Comparison of ENCODE assay signal across 11 cellular contexts in the genomic region with DNA sequence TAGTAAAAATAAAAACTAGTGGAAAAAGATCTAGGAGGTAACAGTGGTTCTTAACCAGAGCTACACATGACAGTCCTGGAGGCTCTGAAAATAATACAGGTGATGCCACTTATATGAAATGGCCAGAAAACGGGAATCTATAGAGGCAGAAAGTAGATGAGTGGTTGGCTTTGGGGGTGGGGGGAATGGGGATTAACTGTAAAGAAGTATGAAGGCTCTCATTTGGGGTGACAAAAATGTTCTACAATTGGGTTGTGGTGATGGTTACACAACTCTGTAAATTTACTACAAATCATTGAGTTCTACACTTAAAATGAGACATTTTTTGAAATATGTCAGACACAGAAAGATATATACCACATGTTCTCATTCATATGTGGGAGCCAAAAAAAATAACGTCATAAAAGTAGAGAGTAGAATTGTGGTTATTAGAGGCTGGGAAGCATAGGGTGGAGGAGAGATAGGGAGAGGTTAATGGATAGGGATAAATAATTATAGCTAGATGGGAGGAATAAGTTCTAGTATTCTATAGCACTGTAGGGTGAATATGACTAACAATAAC. TPM values are rescaled to one million over a fixed set of nuclear protein-coding genes. Genes with fewer than 3 reads are reported as not detected.
DNase-seq lines count a peak whose midpoint lies in the region; ATAC-seq and TF ChIP-seq lines count a peak whose summit lies in the region.
"Had no signal": no experiment of that assay in that cellular context is flagged by ENCODE, and none has a peak within 500 bp of the region (broad histone marks: within the 10 kb centered on the region; RNA-seq: fewer than 3 reads in every experiment).

No MANE protein-coding gene starts in this region.

- ATAC-seq in activated T-cell treated with anti-CD3 and anti-CD28 coated beads, Interleukin-2, amount 50 U/mL, for 72 hours (replicated peaks in 1 of 2): no peak
- ATAC-seq in activated T-cell treated with anti-CD3 and anti-CD28 coated beads, Interleukin-2, amount 50 U/mL, for 4 hours: no peak
- ATAC-seq in body of pancreas: no peak
- no peak for ATAC-seq in thoracic aorta (ENCODE audit: insufficient number of reproducible peaks, low FRiP score, low read depth)
- ATAC-seq in GM21529 (IDR thresholded peaks at IDR 0.05; ENCODE audit: unreplicated experiment): no peak
- no peak for ATAC-seq in HG03280 (IDR thresholded peaks at IDR 0.05; ENCODE audit: unreplicated experiment)

- H3K36me3 ChIP-seq in body of pancreas (replicated peaks in 1 of 2; ENCODE audit: insufficient read depth in 1 of 2, low read depth in 2 of 2) (no peaks in the 10 kb centered on the region), mesenchymal stem cell (ENCODE audit: control insufficient read depth in 1 of 2, insufficient read depth in 2 of 2, low read depth in 1 of 2, low read length in 2 of 2) (no peaks in the 10 kb centered on the region), thoracic aorta (no peaks in the 10 kb centered on the region)
- H3K36me3 ChIP-seq: neural progenitor cell had no signal

- H2AK5ac ChIP-seq in mesenchymal stem cell (ENCODE audit: low read length, severe bottlenecking): no peak overlapping the region

- H2BK120ac ChIP-seq in mesenchymal stem cell (ENCODE audit: low read depth, low read length): no peak overlapping the region

- H3K27me3 ChIP-seq in body of pancreas (no peaks in the 10 kb centered on the region), mesenchymal stem cell (ENCODE audit: control insufficient read depth in 1 of 2, insufficient read depth in 1 of 2, low read length in 2 of 2) (no peaks in the 10 kb centered on the region), thoracic aorta (replicated peaks; ENCODE audit: insufficient read depth) (no peaks in the 10 kb centered on the region)
- H3K27me3 ChIP-seq: MG63, neural progenitor cell had no signal

- H3K4me2 ChIP-seq in mesenchymal stem cell (ENCODE audit: low read length, poor library complexity, severe bottlenecking): no peak overlapping the region
- H3K4me2 ChIP-seq: neural progenitor cell had no signal

- no peak overlapping the region for H3K4ac ChIP-seq in mesenchymal stem cell (ENCODE audit: low read depth in 1 of 2, low read length in 2 of 2)

- H3K36me3 Mint-ChIP-seq in activated T-cell treated with anti-CD3 and anti-CD28 coated beads, Interleukin-2, amount 50 U/mL, for 72 hours (ENCODE audit: insufficient read depth in 2 of 2): no peaks in the 10 kb centered on the region
- no peaks in the 10 kb centered on the region for H3K36me3 Mint-ChIP-seq in activated T-cell treated with anti-CD3 and anti-CD28 coated beads, Interleukin-2, amount 50 U/mL, for 4 hours (ENCODE audit: insufficient read depth)

- no peak overlapping the region for H2BK12ac ChIP-seq in mesenchymal stem cell (ENCODE audit: low read length in 2 of 2)

- H3K9ac ChIP-seq in mesenchymal stem cell (ENCODE audit: low read length): peak overlapping the region; percentile 79
- H3K9ac ChIP-seq: neural progenitor cell had no signal

- H3K14ac ChIP-seq in mesenchymal stem cell (ENCODE audit: low read length in 2 of 2): no peak overlapping the region

- H3K9me3 Mint-ChIP-seq in activated T-cell treated with anti-CD3 and anti-CD28 coated beads, Interleukin-2, amount 50 U/mL, for 72 hours: no peaks in the 10 kb centered on the region
- no peaks in the 10 kb centered on the region for H3K9me3 Mint-ChIP-seq in activated T-cell treated with anti-CD3 and anti-CD28 coated beads, Interleukin-2, amount 50 U/mL, for 4 hours
- H3K9me3 Mint-ChIP-seq: neural progenitor cell had no signal

- H3K9me3 ChIP-seq in body of pancreas (no peaks in the 10 kb centered on the region), mesenchymal stem cell (ENCODE audit: control insufficient read depth, low read length) (no peaks in the 10 kb centered on the region), thoracic aorta (no peaks in the 10 kb centered on the region)
- H3K9me3 ChIP-seq: MG63 had no signal

- H3K79me1 ChIP-seq in mesenchymal stem cell (replicated peaks; ENCODE audit: low read length, poor library complexity, severe bottlenecking): peaks cover 3% of the 10 kb centered on the region

- no peak overlapping the region for H3K4me3 Mint-ChIP-seq in activated T-cell treated with anti-CD3 and anti-CD28 coated beads, Interleukin-2, amount 50 U/mL, for 72 hours
- H3K4me3 Mint-ChIP-seq in activated T-cell treated with anti-CD3 and anti-CD28 coated beads, Interleukin-2, amount 50 U/mL, for 4 hours: no peak overlapping the region
- H3K4me3 Mint-ChIP-seq: neural progenitor cell had no signal

- H3K27me3 Mint-ChIP-seq in activated T-cell treated with anti-CD3 and anti-CD28 coated beads, Interleukin-2, amount 50 U/mL, for 72 hours (ENCODE audit: low read depth): no peaks in the 10 kb centered on the region
- H3K27me3 Mint-ChIP-seq in activated T-cell treated with anti-CD3 and anti-CD28 coated beads, Interleukin-2, amount 50 U/mL, for 4 hours (ENCODE audit: low read depth): no peaks in the 10 kb centered on the region

- H4K91ac ChIP-seq in mesenchymal stem cell (ENCODE audit: low read length): no peak overlapping the region

- WGBS in body of pancreas, 2 donors: 61 to 77% methylated on average over 2 of the region's 2 CpGs
- 75% methylated on average over 2 of the region's 2 CpGs for WGBS in mesenchymal stem cell

- H3K4me1 Mint-ChIP-seq in activated T-cell treated with anti-CD3 and anti-CD28 coated beads, Interleukin-2, amount 50 U/mL, for 72 hours (ENCODE audit: low read depth): peaks cover 77% of the 10 kb centered on the region
- peaks cover 67% of the 10 kb centered on the region for H3K4me1 Mint-ChIP-seq in activated T-cell treated with anti-CD3 and anti-CD28 coated beads, Interleukin-2, amount 50 U/mL, for 4 hours (ENCODE audit: low read depth)

- no peak overlapping the region for H3K4me3 ChIP-seq in body of pancreas
- no peak overlapping the region for H3K4me3 ChIP-seq in mesenchymal stem cell (ENCODE audit: insufficient read depth in 1 of 2, low read depth in 1 of 2, low read length in 2 of 2)
- no peak overlapping the region for H3K4me3 ChIP-seq in thoracic aorta
- H3K4me3 ChIP-seq: MG63, neural progenitor cell had no signal

- H2BK15ac ChIP-seq in mesenchymal stem cell (ENCODE audit: low read depth, poor library complexity, severe bottlenecking): no peak overlapping the region

- TF ChIP-seq CTCF in body of pancreas (IDR thresholded peaks at IDR 0.05): no peak
- no peak for TF ChIP-seq CTCF in thoracic aorta (IDR thresholded peaks at IDR 0.05)

- no peak overlapping the region for H3K23ac ChIP-seq in mesenchymal stem cell (ENCODE audit: low read length in 2 of 2)

- H2AFZ ChIP-seq in mesenchymal stem cell (ENCODE audit: low read depth, low read length): no peak overlapping the region
- H2AFZ ChIP-seq: neural progenitor cell had no signal

- TF ChIP-seq POLR2A in body of pancreas (IDR thresholded peaks at IDR 0.05): no peak

- H3K4me1 ChIP-seq in body of pancreas (peaks cover 72% of the 10 kb centered on the region), mesenchymal stem cell (ENCODE audit: control insufficient read depth, insufficient read depth, low read depth, low read length) (peaks cover 17% of the 10 kb centered on the region), thoracic aorta (ENCODE audit: control insufficient read depth in 1 of 2, low read depth in 2 of 2) (peaks cover 54 to 94% of the 10 kb centered on the region in 2 donors)

- H3K27ac Mint-ChIP-seq in activated T-cell treated with anti-CD3 and anti-CD28 coated beads, Interleukin-2, amount 50 U/mL, for 72 hours: peak overlapping the region; percentile 72
- H3K27ac Mint-ChIP-seq: neural progenitor cell had no signal

- DNase-seq in activated T-cell treated with anti-CD3 and anti-CD28 coated beads, Interleukin-2, amount 50 U/mL, for 72 hours: no peak
- no peak for DNase-seq in activated T-cell treated with anti-CD3 and anti-CD28 coated beads, Interleukin-2, amount 50 U/mL, for 4 hours
- no peak for DNase-seq in body of pancreas
- no peak for DNase-seq in mesenchymal stem cell
- DNase-seq in thoracic aorta (ENCODE audit: low spot score): no peak
- DNase-seq in NCI-H446 treated with DMSO at 0.1 percent for 48 hours (lab: John Stamatoyannopoulos, UW): no peak
- DNase-seq: activated CD4-positive, alpha-beta T cell treated with anti-CD3 and anti-CD28 coated beads for 1 hour; MG63 had no signal

- no peak overlapping the region for H3K18ac ChIP-seq in mesenchymal stem cell (ENCODE audit: low read depth in 1 of 2, low read length in 2 of 2)

- H2BK5ac ChIP-seq in mesenchymal stem cell (ENCODE audit: low read depth, low read length, poor library complexity, severe bottlenecking): no peak overlapping the region

- no peak overlapping the region for H4K8ac ChIP-seq in mesenchymal stem cell (ENCODE audit: low read length)

- H3K27ac ChIP-seq in body of pancreas: peak overlapping the region in 3 of 4 donors; percentile 60 to 73 (median 71)
- H3K27ac ChIP-seq in mesenchymal stem cell (ENCODE audit: low read length, poor library complexity, severe bottlenecking): peak overlapping the region; percentile 70
- H3K27ac ChIP-seq in thoracic aorta: peak overlapping the region; percentile 70 to 75
- H3K27ac ChIP-seq: neural progenitor cell had no signal

- intact Hi-C loops in body of pancreas (cut with DNase I): no loop called here

RNA-seq across cellular contexts. Expression of a gene that starts 25.7 kb away (rescaled TPM):
- total RNA-seq in activated T-cell treated with anti-CD3 and anti-CD28 coated beads, Interleukin-2, amount 50 U/mL, for 72 hours: 10 to 100 TPM; 66.8 to 70.9 TPM
- total RNA-seq in activated T-cell treated with anti-CD3 and anti-CD28 coated beads, Interleukin-2, amount 50 U/mL, for 4 hours: 10 to 100 TPM; 69.5 to 83.6 (median 73.1) TPM
- 10 to 100 TPM; 35.9 to 54.7 TPM for total RNA-seq in body of pancreas
- 59.1 TPM for polyA plus RNA-seq in mesenchymal stem cell (2013, experiment 1 of 2)
- 55.8 TPM for polyA plus RNA-seq in mesenchymal stem cell (2013, experiment 2 of 2)
- 10 to 100 TPM; 39.0 to 83.2 TPM for total RNA-seq in thoracic aorta
